14 cellular contexts compared by ENCODE assay signal in genomic region chr2:53424902-53425301, GRCh38.
DNase-seq lines count a peak whose midpoint lies in the region; ATAC-seq and TF ChIP-seq lines count a peak whose summit lies in the region.
"Had no signal": no experiment of that assay in that cellular context is flagged by ENCODE, and none has a peak within 500 bp of the region (broad histone marks: within the 10 kb centered on the region; RNA-seq: fewer than 3 reads in every experiment).

No MANE protein-coding gene starts in this region.

- TF ChIP-seq CTCF in GM12865 (IDR thresholded peaks at IDR 0.05; ENCODE audit: insufficient read depth, low read depth, low read length, missing control alignments) (no peak), brain microvascular endothelial cell (IDR thresholded peaks at IDR 0.05; ENCODE audit: low read depth, low read length, missing control alignments) (no peak)

- ATAC-seq in GM19452 (IDR thresholded peaks at IDR 0.05; ENCODE audit: unreplicated experiment) (peak; percentile 58), HG02798 (IDR thresholded peaks at IDR 0.05; ENCODE audit: poor library complexity, unreplicated experiment) (peak; percentile 75), HG03439 (IDR thresholded peaks at IDR 0.05; ENCODE audit: unreplicated experiment) (peak; percentile 59)

- H3K27ac ChIP-seq in brain microvascular endothelial cell = no peak overlapping the region

- H3K4me3 ChIP-seq in GM12865 (ENCODE audit: low read depth, low read length) (no peak overlapping the region), brain microvascular endothelial cell (ENCODE audit: low read depth, low read length) (no peak overlapping the region)

- H3K36me3 ChIP-seq in brain microvascular endothelial cell (replicated peaks) = no peaks in the 10 kb centered on the region

- DNase-seq in GM12865 (ENCODE audit: low read depth) (peak; percentile 45), SK-N-DZ (ENCODE audit: low spot score) (no peak), brain microvascular endothelial cell (no peak), NCI-H524 (lab: John Stamatoyannopoulos, UW) (no peak), T-helper 1 cell (no peak)
- DNase-seq: activated CD4-positive, alpha-beta T cell treated with anti-CD3 and anti-CD28 coated beads, Interleukin-2, amount 50 U/mL, for 1 hour; activated effector memory CD4-positive, alpha-beta T cell treated with anti-CD3 and anti-CD28 coated beads, Interleukin-2, amount 50 U/mL, for 16 hours; endodermal cell; kidney; MV-4-11; stimulated activated CD4-positive, alpha-beta T cell treated with anti-CD3 and anti-CD28 coated beads, Interleukin-2, amount 100 ng/mL, for 24 hours had no signal

- H3K27me3 ChIP-seq in brain microvascular endothelial cell (replicated peaks) = no peaks in the 10 kb centered on the region

- in situ Hi-C loops in brain microvascular endothelial cell (cut with HindIII; ENCODE audit: low pct_ligation_motif_present, low sequenced_read_pairs) = no loop called here
